ENCODE assay signal across 12 cellular contexts in genomic region chr16:88672776-88673175, GRCh38. TPM values are rescaled to one million over a fixed set of nuclear protein-coding genes. Genes with fewer than 3 reads are reported as not detected.
A peak's percentile ranks its signal among the peaks of the same experiment; 100 is the strongest.
DNase-seq lines count a peak whose midpoint lies in the region; ATAC-seq, FAIRE-seq and TF ChIP-seq lines count a peak whose summit lies in the region.
"Had no signal": no experiment of that assay in that cellular context is flagged by ENCODE, and none has a peak within 500 bp of the region (broad histone marks: within the 10 kb centered on the region; RNA-seq: fewer than 3 reads in every experiment).

No MANE protein-coding gene starts in this region.

- H3K27ac ChIP-seq in AG04450 (ENCODE audit: low read depth, low read length): no peak overlapping the region
- H3K27ac ChIP-seq in GM12878 (ENCODE audit: control insufficient read depth, insufficient read depth): no peak overlapping the region

- H3K27me3 ChIP-seq in AG04450 (ENCODE audit: control insufficient read depth, insufficient read depth, low read length) (no peaks in the 10 kb centered on the region), GM12878 (replicated peaks in 1 of 2; ENCODE audit: control insufficient read depth in 2 of 2, insufficient read depth in 2 of 2, low read length in 1 of 2) (no peaks in the 10 kb centered on the region)

- SMC1A ChIA-PET in GM12878 (lab: Charles Lee; ENCODE audit: uncharacterized antibody, unreplicated experiment): no interaction called here

- H3K4me2 ChIP-seq in GM12878 (ENCODE audit: control insufficient read depth, insufficient read depth): no peak overlapping the region

- RAD21 ChIA-PET in GM12878 (lab: Charles Lee; ENCODE audit: unreplicated experiment): no interaction called here

- H2AFZ ChIP-seq in GM12878 (ENCODE audit: control insufficient read depth, low read depth, low read length): no peak overlapping the region

- no peak overlapping the region for H3K27ac Mint-ChIP-seq in HFFc6
- H3K27ac Mint-ChIP-seq: activated CD4-positive, alpha-beta T cell treated with anti-CD3 and anti-CD28 coated beads for 36 hours; CD4-positive, alpha-beta T cell had no signal

- H3K36me3 ChIP-seq in GM12878 (ENCODE audit: control insufficient read depth in 2 of 2, insufficient read depth in 2 of 2, low read length in 1 of 2): no peaks in the 10 kb centered on the region

- no peak for FAIRE-seq in GM12878 (lab: Jason Lieb, UNC)

- H3K4me3 ChIP-seq in AG04450 (ENCODE audit: low read depth, low read length): no peak overlapping the region
- no peak overlapping the region for H3K4me3 ChIP-seq in GM12878

- no peaks in the 10 kb centered on the region for H4K20me1 ChIP-seq in GM12878 (ENCODE audit: control insufficient read depth, insufficient read depth)

- H3K9ac ChIP-seq in GM12878 (ENCODE audit: control insufficient read depth, insufficient read depth, low read length): no peak overlapping the region

- H3K9me3 ChIP-seq in AG04450 (ENCODE audit: control insufficient read depth, insufficient read depth, low read length) (no peaks in the 10 kb centered on the region; the same call in 1 of the 2 replicates), GM12878 (replicated peaks; ENCODE audit: control insufficient read depth, insufficient read depth, low read length) (no peaks in the 10 kb centered on the region)

- no peaks in the 10 kb centered on the region for H3K4me1 Mint-ChIP-seq in HFFc6 (ENCODE audit: low read depth)
- H3K4me1 Mint-ChIP-seq: activated CD4-positive, alpha-beta T cell treated with anti-CD3 and anti-CD28 coated beads for 36 hours had no signal

- H3K4me1 ChIP-seq in GM12878 (ENCODE audit: control insufficient read depth, insufficient read depth, low read length): no peaks in the 10 kb centered on the region; the same call in 1 of the 2 replicates

- in situ Hi-C loops in GM12878 (cut with MboI): no loop called here

- no peaks in the 10 kb centered on the region for H3K79me2 ChIP-seq in GM12878 (ENCODE audit: control insufficient read depth, insufficient read depth, low read length)

- DNase-seq in AG04450 (ENCODE audit: low read depth, low spot score) (no peak), HFFc6 (no peak), GM12878 (ENCODE audit: low read depth, low spot score) (no peak), iPS-NIHi11 (ENCODE audit: low spot score) (peak; percentile 80), NCI-H1694 (lab: John Stamatoyannopoulos, UW) (no peak)
- DNase-seq in activated CD4-positive, alpha-beta T cell treated with anti-CD3 and anti-CD28 coated beads, Interleukin-2, amount 50 U/mL, for 1 hour: no peak
- no peak for DNase-seq in activated naive CD4-positive, alpha-beta T cell (lab: John Stamatoyannopoulos, UW)
- no peak for DNase-seq in activated CD8-positive, alpha-beta memory T cell treated with anti-CD3 and anti-CD28 coated beads, Interleukin-2, amount 50 U/mL, for 48 hours
- DNase-seq: activated CD4-positive, alpha-beta T cell treated with anti-CD3 and anti-CD28 coated beads for 36 hours; activated naive CD4-positive, alpha-beta T cell treated with anti-CD3 and anti-CD28 coated beads, Interleukin-2, amount 50 U/mL, for 16 hours; CD4-positive, alpha-beta T cell; NCI-H1048 had no signal

- WGBS in GM12878 (ENCODE audit: insufficient coverage, insufficient replicate concordance, low lambda C conversion rate, missing lambda C conversion rate): 97% methylated on average over 11 of the region's 11 CpGs

- H3K9me3 Mint-ChIP-seq in HFFc6: no peaks in the 10 kb centered on the region
- H3K9me3 Mint-ChIP-seq: CD4-positive, alpha-beta T cell had no signal

- peak; percentile 27; the same call in 1 of the 2 replicates for TF ChIP-seq CTCF in AG04450 (IDR thresholded peaks at IDR 0.05; ENCODE audit: low read depth, low read length)
- peak; percentile 34 for TF ChIP-seq CTCF in HFFc6 (IDR thresholded peaks at IDR 0.05)
- peak; percentile 12 to 20 (median 15); a peak in 2 of 6 replicates for TF ChIP-seq CTCF in GM12878 (IDR thresholded peaks at IDR 0.05 in 2 of 3, conservative IDR thresholded peaks at IDR 0.05 in 1 of 3; ENCODE audit: control insufficient read depth in 2 of 3, extremely low read depth in 1 of 3, insufficient read depth in 1 of 3, low read depth in 3 of 3, low read length in 3 of 3)

- intact Hi-C loops in GM12878 (cut with micrococcal nuclease; ENCODE audit: unreplicated experiment): no loop called here

- POLR2A ChIA-PET in AG04450 (lab: Yijun Ruan, JAX): interaction anchor here (0.6 kb wide), 1 partner anchor 1008 kb away, joined by 4 read pairs; no protein-coding TSS in a partner anchor
- POLR2A ChIA-PET in GM12878 (lab: Charles Lee): interaction anchor here (0.6 kb wide), 1 partner anchor 29 kb away, joined by 5 read pairs; no protein-coding TSS in a partner anchor

- no peak overlapping the region for H3K4me3 Mint-ChIP-seq in HFFc6
- H3K4me3 Mint-ChIP-seq: activated CD4-positive, alpha-beta T cell treated with anti-CD3 and anti-CD28 coated beads for 36 hours; CD4-positive, alpha-beta T cell had no signal

- H3K36me3 Mint-ChIP-seq in HFFc6 (ENCODE audit: low read depth): peaks cover 7% of the 10 kb centered on the region; the same call in 1 of the 2 replicates

- TF ChIP-seq RAD21 in GM12878 (IDR thresholded peaks at IDR 0.05; ENCODE audit: insufficient read depth, low read depth, low read length): no peak

- CTCF ChIA-PET in AG04450 (lab: Charles Lee): no interaction called here
- CTCF ChIA-PET in GM12878 (lab: Yijun Ruan, JAX): interaction anchor here (0.7 kb wide), 1 partner anchor 9 kb away, joined by 3 read pairs; no protein-coding TSS in a partner anchor

- H3K27me3 Mint-ChIP-seq in HFFc6 (ENCODE audit: insufficient read depth): 0 out of 2 replicates have a peak, but pooled peaks cover 4% of the 10 kb centered on the region
- H3K27me3 Mint-ChIP-seq: activated CD4-positive, alpha-beta T cell treated with anti-CD3 and anti-CD28 coated beads for 36 hours; CD4-positive, alpha-beta T cell had no signal

- no peak for TF ChIP-seq EP300 in GM12878 (IDR thresholded peaks at IDR 0.05; ENCODE audit: borderline replicate concordance in 1 of 2, control insufficient read depth in 1 of 2, low read depth in 2 of 2, low read length in 2 of 2)

- no peak for TF ChIP-seq POLR2A in GM12878 (IDR thresholded peaks at IDR 0.05; ENCODE audit: low read depth, low read length)

- BruUV-seq in GM12878 (replicated peaks; lab: Mats Ljungman, UMichigan): no TSS peak

- no peak for ATAC-seq in GM12878
- ATAC-seq: activated CD4-positive, alpha-beta T cell treated with anti-CD3 and anti-CD28 coated beads for 36 hours had no signal

RNA-seq across cellular contexts. Expression of gene MVD, which starts 9.9 kb away (rescaled TPM):
- polyA plus RNA-seq in AG04450 (2011; rRNA removed) (9.1 and 13.5 TPM in 2 replicates), GM12878 (2011; rRNA removed) (15.5 and 41.4 TPM in 2 replicates), GM12878 (2014; fragmentation: Illumina TruSeq; extraction: Trizol) (8.4 and 28.9 TPM in 2 replicates), GM12878 (2014; fragmentation: Nextera tagmentation; extraction: Ambion mirVana) (1 to 10 TPM; 5.0 to 6.8 TPM), GM12878 (2014; rRNA removed) (80.1 and 95.9 TPM in 2 replicates), GM12878 (2016; fragmentation: Nextera tagmentation; extraction: Ambion mirVana) (10 to 100 TPM; 80.5 to 85.4 TPM)
- polyA minus RNA-seq in AG04450 (2011; rRNA and poly(A)+ RNA removed): 8.1 and 8.6 TPM in 2 replicates
- 10 to 100 TPM; 21.1 to 28.0 (median 24.0) TPM for total RNA-seq in HFFc6 (2021; fragmentation: NEBNext Ultra II Directional; extraction: Animal tissue kit (Norgen Biotek cat#: 25700))
- 81.8 and 88.4 TPM in 2 replicates for total RNA-seq in GM12878 (2013; cell fraction: nucleolus; rRNA removed)
- total RNA-seq in GM12878 (2014; rRNA removed) (101 and 104 TPM in 2 replicates), GM12878 (2014; rRNA removed; fragmentation: Illumina TruSeq; extraction: Trizol) (45.0 and 50.0 TPM in 2 replicates), GM12878 (2021) (132 and 147 TPM in 2 replicates)
- 21.0 TPM for polyA plus RNA-seq in GM12878 (2011; ENCODE audit: low read depth)
- polyA plus RNA-seq in GM12878 (2011; cell fraction: cytosol; rRNA removed): 53.9 and 79.5 TPM in 2 replicates
- 293 and 318 TPM in 2 replicates for polyA plus RNA-seq in GM12878 (2011; cell fraction: nucleus; rRNA removed)
- 91.8 and 107 TPM in 2 replicates for polyA plus RNA-seq in GM12878 (2012)
- 18.5 and 44.7 TPM in 2 replicates for polyA minus RNA-seq in GM12878 (2011; rRNA and poly(A)+ RNA removed)
- polyA minus RNA-seq in GM12878 (2011; cell fraction: cytosol; rRNA and poly(A)+ RNA removed): 25.0 and 33.1 TPM in 2 replicates
- 39.9 and 52.2 TPM in 2 replicates for polyA minus RNA-seq in GM12878 (2011; cell fraction: nucleus; rRNA and poly(A)+ RNA removed)

RNA-seq across cellular contexts. Expression of gene SNAI3, which starts 13.5 kb away (rescaled TPM):
- polyA plus RNA-seq in AG04450 (2011; rRNA removed) (0.04 and 0.06 TPM in 2 replicates), GM12878 (2011; rRNA removed) (0.53 and 1.5 TPM in 2 replicates), GM12878 (2014; fragmentation: Illumina TruSeq; extraction: Trizol) (0.10 and 1.4 TPM in 2 replicates), GM12878 (2014; fragmentation: Nextera tagmentation; extraction: Ambion mirVana) (under 1 TPM; 0.21 to 0.26 TPM), GM12878 (2014; rRNA removed) (4.3 and 6.6 TPM in 2 replicates), GM12878 (2016; fragmentation: Nextera tagmentation; extraction: Ambion mirVana) (1 to 10 TPM; 6.2 to 7.1 TPM)
- not detected in 2 replicates for polyA minus RNA-seq in AG04450 (2011; rRNA and poly(A)+ RNA removed)
- total RNA-seq in HFFc6 (2021; fragmentation: NEBNext Ultra II Directional; extraction: Animal tissue kit (Norgen Biotek cat#: 25700)): not detected
- 2.4 and 3.1 TPM in 2 replicates for total RNA-seq in GM12878 (2013; cell fraction: nucleolus; rRNA removed)
- total RNA-seq in GM12878 (2014; rRNA removed) (4.7 and 6.5 TPM in 2 replicates), GM12878 (2014; rRNA removed; fragmentation: Illumina TruSeq; extraction: Trizol) (1.2 and 1.7 TPM in 2 replicates), GM12878 (2021) (5.7 and 7.4 TPM in 2 replicates)
- polyA plus RNA-seq in GM12878 (2011; ENCODE audit: low read depth): 1.5 TPM
- polyA plus RNA-seq in GM12878 (2011; cell fraction: cytosol; rRNA removed): 2.0 and 3.2 TPM in 2 replicates
- 4.2 TPM in 2 replicates for polyA plus RNA-seq in GM12878 (2011; cell fraction: nucleus; rRNA removed)
- polyA plus RNA-seq in GM12878 (2012): 2.6 and 2.8 TPM in 2 replicates
- 1.1 and 2.2 TPM in 2 replicates for polyA minus RNA-seq in GM12878 (2011; rRNA and poly(A)+ RNA removed)
- polyA minus RNA-seq in GM12878 (2011; cell fraction: cytosol; rRNA and poly(A)+ RNA removed): 2.3 and 2.4 TPM in 2 replicates
- polyA minus RNA-seq in GM12878 (2011; cell fraction: nucleus; rRNA and poly(A)+ RNA removed): 0.97 and 2.1 TPM in 2 replicates

RNA-seq across cellular contexts. Expression of gene CYBA, which starts 21.9 kb away (rescaled TPM):
- 53.6 and 99.8 TPM in 2 replicates for polyA plus RNA-seq in AG04450 (2011; rRNA removed)
- 43.6 and 50.6 TPM in 2 replicates for polyA minus RNA-seq in AG04450 (2011; rRNA and poly(A)+ RNA removed)
- 100 to 1,000 TPM in 2 of 6 experiments, 10 to 100 TPM in 4; 29.0 to 228 (median 36.9) TPM for total RNA-seq in HFFc6 (2021; fragmentation: NEBNext Ultra II Directional; extraction: Animal tissue kit (Norgen Biotek cat#: 25700))
- total RNA-seq in GM12878 (2013; cell fraction: nucleolus; rRNA removed): 178 and 189 TPM in 2 replicates
- 531 and 598 TPM in 2 replicates for total RNA-seq in GM12878 (2014; rRNA removed)
- total RNA-seq in GM12878 (2014; rRNA removed; fragmentation: Illumina TruSeq; extraction: Trizol): 114 and 132 TPM in 2 replicates
- total RNA-seq in GM12878 (2021): 373 and 384 TPM in 2 replicates
- polyA plus RNA-seq in GM12878 (2011; ENCODE audit: low read depth): 92.9 TPM
- 29.3 and 78.7 TPM in 2 replicates for polyA plus RNA-seq in GM12878 (2011; rRNA removed)
- polyA plus RNA-seq in GM12878 (2011; cell fraction: cytosol; rRNA removed): 257 and 379 TPM in 2 replicates
- 417 and 477 TPM in 2 replicates for polyA plus RNA-seq in GM12878 (2011; cell fraction: nucleus; rRNA removed)
- 413 and 478 TPM in 2 replicates for polyA plus RNA-seq in GM12878 (2012)
- 7.9 and 53.2 TPM in 2 replicates for polyA plus RNA-seq in GM12878 (2014; fragmentation: Illumina TruSeq; extraction: Trizol)
- polyA plus RNA-seq in GM12878 (2014; fragmentation: Nextera tagmentation; extraction: Ambion mirVana): under 1 TPM; 0.55 to 0.66 TPM
- polyA plus RNA-seq in GM12878 (2014; rRNA removed): 551 and 668 TPM in 2 replicates
- polyA plus RNA-seq in GM12878 (2016; fragmentation: Nextera tagmentation; extraction: Ambion mirVana): 100 to 1,000 TPM; 462 to 477 TPM
- 55.5 and 207 TPM in 2 replicates for polyA minus RNA-seq in GM12878 (2011; rRNA and poly(A)+ RNA removed)
- polyA minus RNA-seq in GM12878 (2011; cell fraction: cytosol; rRNA and poly(A)+ RNA removed): 88.6 and 114 TPM in 2 replicates
- polyA minus RNA-seq in GM12878 (2011; cell fraction: nucleus; rRNA and poly(A)+ RNA removed): 55.1 and 94.4 TPM in 2 replicates

RNA-seq across cellular contexts. Expression of gene RNF166, which starts 33.4 kb away (rescaled TPM):
- polyA plus RNA-seq in AG04450 (2011; rRNA removed) (6.8 and 9.0 TPM in 2 replicates), GM12878 (2011; rRNA removed) (4.8 and 8.3 TPM in 2 replicates), GM12878 (2014; fragmentation: Illumina TruSeq; extraction: Trizol) (1.7 and 5.3 TPM in 2 replicates), GM12878 (2014; fragmentation: Nextera tagmentation; extraction: Ambion mirVana) (1 to 10 TPM in 1 of 2 experiments, under 1 TPM in 1; 0.48 to 1.3 TPM), GM12878 (2014; rRNA removed) (32.8 and 35.2 TPM in 2 replicates), GM12878 (2016; fragmentation: Nextera tagmentation; extraction: Ambion mirVana) (10 to 100 TPM; 15.8 to 16.5 TPM)
- polyA minus RNA-seq in AG04450 (2011; rRNA and poly(A)+ RNA removed): 9.4 and 13.5 TPM in 2 replicates
- 10 to 100 TPM; 10.3 to 18.3 (median 13.2) TPM for total RNA-seq in HFFc6 (2021; fragmentation: NEBNext Ultra II Directional; extraction: Animal tissue kit (Norgen Biotek cat#: 25700))
- total RNA-seq in GM12878 (2013; cell fraction: nucleolus; rRNA removed): 28.0 and 31.3 TPM in 2 replicates
- total RNA-seq in GM12878 (2014; rRNA removed) (23.3 and 26.4 TPM in 2 replicates), GM12878 (2014; rRNA removed; fragmentation: Illumina TruSeq; extraction: Trizol) (5.2 and 6.4 TPM in 2 replicates), GM12878 (2021) (24.5 and 29.8 TPM in 2 replicates)
- 4.3 TPM for polyA plus RNA-seq in GM12878 (2011; ENCODE audit: low read depth)
- 10.1 and 17.1 TPM in 2 replicates for polyA plus RNA-seq in GM12878 (2011; cell fraction: cytosol; rRNA removed)
- 112 and 135 TPM in 2 replicates for polyA plus RNA-seq in GM12878 (2011; cell fraction: nucleus; rRNA removed)
- 10.8 and 13.5 TPM in 2 replicates for polyA plus RNA-seq in GM12878 (2012)
- 4.8 and 16.4 TPM in 2 replicates for polyA minus RNA-seq in GM12878 (2011; rRNA and poly(A)+ RNA removed)
- 9.6 and 9.8 TPM in 2 replicates for polyA minus RNA-seq in GM12878 (2011; cell fraction: cytosol; rRNA and poly(A)+ RNA removed)
- 22.8 and 28.5 TPM in 2 replicates for polyA minus RNA-seq in GM12878 (2011; cell fraction: nucleus; rRNA and poly(A)+ RNA removed)

RNA-seq across cellular contexts. Expression of gene CTU2, which starts 33.5 kb away (rescaled TPM):
- polyA plus RNA-seq in AG04450 (2011; rRNA removed) (6.5 and 8.7 TPM in 2 replicates), GM12878 (2011; rRNA removed) (6.8 and 13.2 TPM in 2 replicates), GM12878 (2014; fragmentation: Illumina TruSeq; extraction: Trizol) (1.5 and 5.6 TPM in 2 replicates), GM12878 (2014; fragmentation: Nextera tagmentation; extraction: Ambion mirVana) (1 to 10 TPM in 1 of 2 experiments, under 1 TPM in 1; 0.32 to 4.0 TPM), GM12878 (2014; rRNA removed) (31.2 and 38.9 TPM in 2 replicates), GM12878 (2016; fragmentation: Nextera tagmentation; extraction: Ambion mirVana) (10 to 100 TPM; 33.2 to 43.4 TPM)
- 6.8 and 9.6 TPM in 2 replicates for polyA minus RNA-seq in AG04450 (2011; rRNA and poly(A)+ RNA removed)
- 10 to 100 TPM; 26.2 to 37.0 (median 33.2) TPM for total RNA-seq in HFFc6 (2021; fragmentation: NEBNext Ultra II Directional; extraction: Animal tissue kit (Norgen Biotek cat#: 25700))
- 16.7 and 18.4 TPM in 2 replicates for total RNA-seq in GM12878 (2013; cell fraction: nucleolus; rRNA removed)
- total RNA-seq in GM12878 (2014; rRNA removed) (17.8 and 23.3 TPM in 2 replicates), GM12878 (2014; rRNA removed; fragmentation: Illumina TruSeq; extraction: Trizol) (11.0 and 12.2 TPM in 2 replicates), GM12878 (2021) (44.5 and 48.5 TPM in 2 replicates)
- 12.3 TPM for polyA plus RNA-seq in GM12878 (2011; ENCODE audit: low read depth)
- polyA plus RNA-seq in GM12878 (2011; cell fraction: cytosol; rRNA removed): 20.3 and 30.6 TPM in 2 replicates
- polyA plus RNA-seq in GM12878 (2011; cell fraction: nucleus; rRNA removed): 47.9 and 63.5 TPM in 2 replicates
- 12.7 and 17.5 TPM in 2 replicates for polyA plus RNA-seq in GM12878 (2012)
- 6.7 and 19.8 TPM in 2 replicates for polyA minus RNA-seq in GM12878 (2011; rRNA and poly(A)+ RNA removed)
- 14.7 and 16.6 TPM in 2 replicates for polyA minus RNA-seq in GM12878 (2011; cell fraction: cytosol; rRNA and poly(A)+ RNA removed)
- 15.8 and 23.2 TPM in 2 replicates for polyA minus RNA-seq in GM12878 (2011; cell fraction: nucleus; rRNA and poly(A)+ RNA removed)
